Comparison of ENCODE assay signal across 24 cellular contexts in genomic region chr17:64426584-64426983, GRCh38. TPM values are rescaled to one million over a fixed set of nuclear protein-coding genes. Genes with fewer than 3 reads are reported as not detected.
"Had no signal": no experiment of that assay in that cellular context is flagged by ENCODE, and none has a peak within 500 bp of the region (broad histone marks: within the 10 kb centered on the region; RNA-seq: fewer than 3 reads in every experiment).

No MANE protein-coding gene starts in this region.

- H3K9me3 ChIP-seq: ascending aorta, body of pancreas had no signal

- H3K27me3 ChIP-seq: ascending aorta, body of pancreas had no signal

- H3K4me3 ChIP-seq: ascending aorta, body of pancreas, coronary artery had no signal

- H3K36me3 ChIP-seq: ascending aorta had no signal

- DNase-seq: activated CD4-positive, alpha-beta T cell treated with anti-CD3 and anti-CD28 coated beads for 4 hours; activated CD8-positive, alpha-beta memory T cell treated with anti-CD3 and anti-CD28 coated beads, Interleukin-2, amount 50 U/mL, for 48 hours; activated CD8-positive, alpha-beta T cell treated with anti-CD3 and anti-CD28 coated beads for 36 hours; activated naive CD8-positive, alpha-beta T cell treated with anti-CD3 and anti-CD28 coated beads, Interleukin-2, amount 50 U/mL, for 24 hours; activated T-cell treated with anti-CD3 and anti-CD28 coated beads, Interleukin-2, amount 50 U/mL, for 1 hour; amniotic stem cell; body of pancreas; central memory CD4-positive, alpha-beta T cell; NCI-H1092; NCI-H1417; NCI-H1930; NCI-H2107; NCI-H446; NCI-H774; NK-92 treated with Interleukin-12 subunit alpha and Interleukin-12 subunit beta, amount 100 ng/mL, for 24 hours; OCI-M1; RPMI8226 had no signal

- H3K36me3 Mint-ChIP-seq: activated naive CD4-positive, alpha-beta T cell treated with anti-CD3 and anti-CD28 coated beads, Interleukin-2, amount 50 U/mL, for 72 hours had no signal

- H3K27ac Mint-ChIP-seq: activated CD8-positive, alpha-beta T cell treated with anti-CD3 and anti-CD28 coated beads for 36 hours; activated naive CD4-positive, alpha-beta T cell treated with anti-CD3 and anti-CD28 coated beads, Interleukin-2, amount 50 U/mL, for 72 hours; activated naive CD8-positive, alpha-beta T cell treated with anti-CD3 and anti-CD28 coated beads, Interleukin-2, amount 50 U/mL, for 24 hours; T-helper 1 cell treated with Interleukin-12 subunit alpha and Interleukin-12 subunit beta and Interleukin-4 antibody, amounts not matched to agents 30 μg/mL and 1 μg/mL, for 36 hours had no signal

- H3K4me1 Mint-ChIP-seq: activated naive CD8-positive, alpha-beta T cell treated with anti-CD3 and anti-CD28 coated beads, Interleukin-2, amount 50 U/mL, for 24 hours had no signal

- H3K27ac ChIP-seq: ascending aorta, body of pancreas, coronary artery, KMS-11 had no signal

- H3K27me3 Mint-ChIP-seq: activated CD8-positive, alpha-beta T cell treated with anti-CD3 and anti-CD28 coated beads for 36 hours; activated naive CD8-positive, alpha-beta T cell treated with anti-CD3 and anti-CD28 coated beads, Interleukin-2, amount 50 U/mL, for 24 hours had no signal

- H3K9ac ChIP-seq: KMS-11 had no signal

- H3K4me1 ChIP-seq: ascending aorta, body of pancreas had no signal

- H3K4me3 Mint-ChIP-seq: activated CD8-positive, alpha-beta T cell treated with anti-CD3 and anti-CD28 coated beads for 36 hours; activated naive CD8-positive, alpha-beta T cell treated with anti-CD3 and anti-CD28 coated beads, Interleukin-2, amount 50 U/mL, for 24 hours; T-helper 1 cell treated with Interleukin-12 subunit alpha and Interleukin-12 subunit beta and Interleukin-4 antibody, amounts not matched to agents 30 μg/mL and 1 μg/mL, for 36 hours had no signal

- H3K4me2 ChIP-seq: KMS-11 had no signal

- H3K9me3 Mint-ChIP-seq: activated CD8-positive, alpha-beta T cell treated with anti-CD3 and anti-CD28 coated beads for 36 hours; activated naive CD4-positive, alpha-beta T cell treated with anti-CD3 and anti-CD28 coated beads, Interleukin-2, amount 50 U/mL, for 72 hours; activated naive CD8-positive, alpha-beta T cell treated with anti-CD3 and anti-CD28 coated beads, Interleukin-2, amount 50 U/mL, for 24 hours; T-helper 1 cell treated with Interleukin-12 subunit alpha and Interleukin-12 subunit beta and Interleukin-4 antibody, amounts not matched to agents 30 μg/mL and 1 μg/mL, for 36 hours had no signal

RNA-seq across cellular contexts. Expression of gene MILR1, which starts 22.3 kb away (rescaled TPM):
- total RNA-seq: chondrocyte, SK-MEL-5 had no signal
